ENCODE assay signal across 8 cellular contexts in the genomic region with DNA sequence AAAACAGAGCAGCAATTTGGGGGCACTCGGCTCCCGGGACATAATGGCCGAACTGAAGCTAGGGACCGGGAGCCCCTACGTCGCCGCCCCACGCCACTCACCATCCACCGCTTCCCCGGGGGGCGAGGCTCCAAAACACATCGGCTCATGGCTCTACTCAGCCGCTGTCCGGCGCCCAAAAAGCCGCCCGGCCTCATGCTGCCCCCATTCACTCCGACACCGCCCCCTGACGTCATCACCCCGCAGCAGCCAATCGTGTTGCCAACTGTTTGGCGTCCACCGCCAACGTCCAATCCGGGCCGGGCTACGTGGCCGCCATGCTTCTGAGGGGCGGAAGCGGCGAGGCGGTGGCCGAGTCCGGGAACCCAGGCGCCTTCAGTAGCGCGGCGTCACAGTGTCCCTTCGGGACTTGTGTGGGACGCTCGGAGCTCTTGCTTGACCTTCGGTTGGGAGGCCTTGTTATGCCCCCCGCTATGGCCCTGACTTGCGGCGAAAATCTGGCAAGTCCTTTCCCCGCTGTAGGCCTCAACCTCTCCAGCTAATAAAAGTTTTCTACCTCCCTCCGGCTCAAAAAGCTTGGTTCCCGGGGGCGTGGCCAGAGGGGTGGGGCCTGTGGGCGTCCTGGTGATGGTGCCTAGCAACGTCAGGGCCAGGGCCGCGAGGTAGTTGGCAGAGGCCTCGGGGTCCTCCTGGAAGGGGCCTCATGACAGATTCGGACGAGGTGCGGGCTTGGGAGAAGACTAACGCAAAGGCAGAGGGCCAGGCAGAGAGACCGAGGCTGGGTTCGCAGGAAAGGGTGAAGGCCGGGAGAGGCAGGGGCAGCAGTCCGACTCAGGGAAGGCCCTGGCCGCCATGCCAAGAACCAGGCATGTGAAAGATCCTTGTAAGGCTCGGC. TPM values are rescaled to one million over a fixed set of nuclear protein-coding genes. Genes with fewer than 3 reads are reported as not detected.
A peak's percentile ranks its signal among the peaks of the same experiment; 100 is the strongest.
DNase-seq lines count a peak whose midpoint lies in the region; ATAC-seq and TF ChIP-seq lines count a peak whose summit lies in the region.

A gene with protein sequence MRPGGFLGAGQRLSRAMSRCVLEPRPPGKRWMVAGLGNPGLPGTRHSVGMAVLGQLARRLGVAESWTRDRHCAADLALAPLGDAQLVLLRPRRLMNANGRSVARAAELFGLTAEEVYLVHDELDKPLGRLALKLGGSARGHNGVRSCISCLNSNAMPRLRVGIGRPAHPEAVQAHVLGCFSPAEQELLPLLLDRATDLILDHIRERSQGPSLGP (minus strand): TSS at position 221 of the 895 bp plus-strand sequence. CDS start 24 bp downstream, at position 197.
A gene with protein sequence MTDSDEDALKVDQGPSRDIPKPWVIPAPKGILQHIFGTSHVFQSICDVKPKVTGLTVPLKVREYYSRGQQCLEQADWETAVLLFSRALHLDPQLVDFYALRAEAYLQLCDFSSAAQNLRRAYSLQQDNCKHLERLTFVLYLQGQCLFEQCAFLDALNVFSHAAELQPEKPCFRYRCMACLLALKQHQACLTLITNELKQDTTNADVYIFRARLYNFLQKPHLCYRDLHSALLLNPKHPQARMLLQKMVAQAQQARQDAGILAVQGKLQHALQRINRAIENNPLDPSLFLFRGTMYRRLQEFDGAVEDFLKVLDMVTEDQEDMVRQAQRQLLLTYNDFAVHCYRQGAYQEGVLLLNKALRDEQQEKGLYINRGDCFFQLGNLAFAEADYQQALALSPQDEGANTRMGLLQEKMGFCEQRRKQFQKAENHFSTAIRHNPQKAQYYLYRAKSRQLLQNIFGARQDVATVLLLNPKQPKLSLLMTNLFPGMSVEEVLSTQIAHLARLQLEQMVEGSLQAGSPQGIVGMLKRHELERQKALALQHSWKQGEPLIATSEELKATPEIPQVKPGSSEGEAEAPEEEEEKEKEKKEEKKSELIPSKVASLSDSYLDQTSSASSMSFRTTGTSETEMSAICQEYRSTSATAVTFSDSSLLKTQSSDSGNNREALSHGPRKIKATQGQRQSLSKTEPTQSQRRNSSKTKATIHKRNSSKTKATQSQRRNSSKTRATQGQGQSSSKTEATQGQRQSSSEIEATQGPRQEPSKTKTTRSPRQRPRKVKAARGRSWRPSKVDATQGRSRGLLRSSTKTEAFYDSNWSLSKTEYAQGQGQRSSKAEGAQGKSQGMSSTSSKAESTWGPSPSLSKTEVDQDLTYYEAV (plus strand): TSS at position 637 of the 895 bp plus-strand sequence. CDS start 67 bp downstream, at position 704.

- peak; percentile 87 for ATAC-seq in HG02571 (IDR thresholded peaks at IDR 0.05; ENCODE audit: unreplicated experiment)

- no peak for TF ChIP-seq POLR2A in NB4 (IDR thresholded peaks at IDR 0.05; ENCODE audit: extremely low read depth, insufficient read length)

- DNase-seq in GM04504 (ENCODE audit: low read depth) (peak; percentile 93), NB4 (ENCODE audit: low read depth) (peak; percentile 96), SK-N-DZ (ENCODE audit: low spot score) (peak; percentile 93), germinal center (ENCODE audit: low spot score) (peak; percentile 99), non-pigmented ciliary epithelial cell (ENCODE audit: low read depth) (peak; percentile 50), superior temporal gyrus (ENCODE audit: extremely low spot score) (peak; percentile 97)
- DNase-seq in activated naive CD4-positive, alpha-beta T cell treated with anti-CD3 and anti-CD28 coated beads, Interleukin-2, amount 50 U/mL, for 16 hours, result peak; percentile 97

- peak within 1 kb of the TSS; percentile 75 for H3K4me3 ChIP-seq in NB4 (ENCODE audit: low read depth, low read length)

- TF ChIP-seq CTCF in NB4 (IDR thresholded peaks at IDR 0.05; ENCODE audit: low read depth, low read length), result no peak

RNA-seq across cellular contexts. Expression of the first gene that starts in this region (rescaled TPM):
- polyA plus RNA-seq in SK-N-DZ (2014; cell fraction: cytosol; rRNA removed), result 11.8 and 14.8 TPM in 2 replicates
- polyA plus RNA-seq in SK-N-DZ (2014; cell fraction: nucleus; rRNA removed), result 9.3 and 10.4 TPM in 2 replicates

RNA-seq across cellular contexts. Expression of the second gene that starts in this region (rescaled TPM):
- 0.06 and 0.13 TPM in 2 replicates for polyA plus RNA-seq in SK-N-DZ (2014; cell fraction: cytosol; rRNA removed)
- 0.22 and 0.55 TPM in 2 replicates for polyA plus RNA-seq in SK-N-DZ (2014; cell fraction: nucleus; rRNA removed)

Comparison
In these comparisons a context has a peak if more than half of its experiments do, and no peak if none do; other contexts are left out.
1. Peak in every context shown above with its lines: DNase-seq, ATAC-seq and H3K4me3 ChIP-seq.